ENCODE assay signal across 13 cellular contexts in the genomic region with DNA sequence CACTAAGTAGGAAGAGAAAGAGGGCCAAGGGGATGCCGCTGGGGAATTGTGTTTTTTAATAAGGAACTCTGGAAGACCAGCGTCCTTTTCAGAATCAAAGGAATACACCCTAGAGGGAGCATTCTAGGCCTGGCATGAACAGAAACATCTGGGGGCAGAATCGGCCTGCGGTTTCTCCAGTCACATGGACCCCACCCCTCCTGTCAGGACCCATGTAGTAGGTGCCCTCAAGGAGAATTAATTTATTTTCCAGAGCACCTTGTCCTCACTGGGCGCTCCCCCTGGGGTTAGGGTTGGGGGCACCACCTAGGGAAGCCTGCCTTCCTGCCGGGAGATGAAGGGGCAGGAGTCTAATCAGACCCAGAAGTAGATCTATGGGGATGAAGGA. TPM values are rescaled to one million over a fixed set of nuclear protein-coding genes. Genes with fewer than 3 reads are reported as not detected.
DNase-seq lines count a peak whose midpoint lies in the region; ATAC-seq and TF ChIP-seq lines count a peak whose summit lies in the region.
"Had no signal": no experiment of that assay in that cellular context is flagged by ENCODE, and none has a peak within 500 bp of the region (broad histone marks: within the 10 kb centered on the region; RNA-seq: fewer than 3 reads in every experiment).

No MANE protein-coding gene starts in this region.

- H3K4me2 ChIP-seq in mesendoderm (ENCODE audit: low read length), result no peak overlapping the region

- TF ChIP-seq EP300 in stomach (IDR thresholded peaks at IDR 0.05), result no peak

- H3K79me2 ChIP-seq in mesendoderm (ENCODE audit: control insufficient read depth, insufficient read depth, low read length), result no peaks in the 10 kb centered on the region

- 63 to 65% methylated on average over 6 of the region's 6 CpGs for WGBS in heart right ventricle, 2 donors
- WGBS in mesendoderm (ENCODE audit: extremely low coverage, insufficient coverage, low lambda C conversion rate), result no CpG with 5 or more reads among the region's 6 CpGs
- 73 to 82% (median 78%) methylated on average over 5 to 6 of the region's 6 CpGs for WGBS in stomach, 5 donors

- H3K36me3 ChIP-seq in heart right ventricle, result no peaks in the 10 kb centered on the region
- no peaks in the 10 kb centered on the region for H3K36me3 ChIP-seq in mesendoderm (ENCODE audit: control insufficient read depth, insufficient read depth, low read length)
- no peaks in the 10 kb centered on the region for H3K36me3 ChIP-seq in stomach
- H3K36me3 ChIP-seq: BLaER1 treated with 17β-estradiol and CSF1 and Interleukin-3, amounts not matched to agents 10 nM and 100 nM had no signal

- H2BK15ac ChIP-seq in mesendoderm (replicated peaks; ENCODE audit: low read depth), result no peak overlapping the region

- H3K4ac ChIP-seq in mesendoderm (ENCODE audit: low read depth, low read length), result no peak overlapping the region

- ATAC-seq in heart right ventricle (peak in 4 of 8 donors; percentile 2 to 6 (median 4)), left cardiac atrium (no peak), HG03139 (IDR thresholded peaks at IDR 0.05; ENCODE audit: unreplicated experiment) (peak; percentile 14), GM21390 (IDR thresholded peaks at IDR 0.05; ENCODE audit: unreplicated experiment) (no peak)

- no peak overlapping the region for H4K5ac ChIP-seq in mesendoderm (ENCODE audit: low read length)

- no peak for TF ChIP-seq POLR2A in stomach (IDR thresholded peaks at IDR 0.05)

- H3K9me3 ChIP-seq in heart right ventricle, result no peaks in the 10 kb centered on the region
- H3K9me3 ChIP-seq in stomach, result no peaks in the 10 kb centered on the region
- H3K9me3 ChIP-seq: BLaER1 treated with 17β-estradiol and CSF1 and Interleukin-3, amounts not matched to agents 10 nM and 100 nM had no signal

- intact Hi-C loops in heart right ventricle (cut with DNase I) (loop anchor here (1.0 to 10.0 kb wide), 11 partner anchors 69 to 594 kb away; a partner anchor contains a TSS), left cardiac atrium (cut with DNase I) (loop anchor here (1.0 to 5.0 kb wide), 2 partner anchors 69 kb away; no protein-coding TSS in a partner anchor), stomach (cut with DNase I; ENCODE audit: low total_unique reads) (loop anchor here (5.0 kb wide), 1 partner anchor 69 kb away; no protein-coding TSS in a partner anchor)

- H3K27me3 ChIP-seq in heart right ventricle (peaks cover 0 to 6% (median 0%) of the 10 kb centered on the region in 7 donors), mesendoderm (ENCODE audit: insufficient read depth, low read length, poor library complexity) (no peaks in the 10 kb centered on the region), stomach (no peaks in the 10 kb centered on the region)
- H3K27me3 ChIP-seq: BLaER1 treated with 17β-estradiol and CSF1 and Interleukin-3, amounts not matched to agents 10 nM and 100 nM had no signal

- H4K8ac ChIP-seq in mesendoderm (ENCODE audit: low read depth, low read length), result no peak overlapping the region

- H2BK5ac ChIP-seq in mesendoderm (ENCODE audit: low read length), result no peak overlapping the region

- H3K4me3 ChIP-seq in heart right ventricle, result no peak overlapping the region
- no peak overlapping the region for H3K4me3 ChIP-seq in mesendoderm (ENCODE audit: low read length)
- no peak overlapping the region for H3K4me3 ChIP-seq in stomach
- H3K4me3 ChIP-seq: BLaER1 treated with 17β-estradiol and CSF1 and Interleukin-3, amounts not matched to agents 10 nM and 100 nM had no signal

- no peaks in the 10 kb centered on the region for H3K79me1 ChIP-seq in mesendoderm (ENCODE audit: low read length)

- H3K18ac ChIP-seq in mesendoderm (ENCODE audit: low read length), result no peak overlapping the region

- H3K56ac ChIP-seq in mesendoderm (ENCODE audit: low read length), result peak overlapping the region; percentile 62

- H2AK5ac ChIP-seq in mesendoderm (ENCODE audit: low read length), result no peak overlapping the region

- H2BK120ac ChIP-seq in mesendoderm (ENCODE audit: low read depth, low read length), result no peak overlapping the region

- peak overlapping the region in 7 of 10 donors; percentile 13 to 73 (median 34) for H3K27ac ChIP-seq in heart right ventricle
- H3K27ac ChIP-seq in mesendoderm (ENCODE audit: low read depth, low read length), result no peak overlapping the region
- no peak overlapping the region for H3K27ac ChIP-seq in stomach
- H3K27ac ChIP-seq: BLaER1 treated with 17β-estradiol and CSF1 and Interleukin-3, amounts not matched to agents 10 nM and 100 nM had no signal

- peak overlapping the region; percentile 8 for H3K9ac ChIP-seq in mesendoderm (ENCODE audit: low read length)

- DNase-seq in heart right ventricle (no peak), left cardiac atrium (no peak), mesendoderm (no peak), stomach (peak; percentile 22), KG1 (lab: John Stamatoyannopoulos, UW) (no peak), NCI-H226 (no peak)
- DNase-seq: NCI-H1436 treated with DMSO at 0.1 percent for 48 hours had no signal

- no peak overlapping the region for H3K23ac ChIP-seq in mesendoderm (ENCODE audit: low read length)

- H3K4me1 ChIP-seq in heart right ventricle, result peaks cover 0 to 33% (median 14%) of the 10 kb centered on the region in 9 donors
- H3K4me1 ChIP-seq in mesendoderm (ENCODE audit: control insufficient read depth, low read depth, low read length), result peaks cover 8% of the 10 kb centered on the region
- H3K4me1 ChIP-seq in stomach, result peaks cover 8 to 18% (median 14%) of the 10 kb centered on the region in 4 donors

- TF ChIP-seq CTCF in heart right ventricle (IDR thresholded peaks at IDR 0.05), result no peak
- TF ChIP-seq CTCF in stomach (IDR thresholded peaks at IDR 0.05), result no peak

RNA-seq across cellular contexts. Expression of a gene that starts 44.2 kb away (rescaled TPM):
- total RNA-seq in heart right ventricle (1 to 10 TPM in 8 of 10 donors, under 1 TPM in 2; 0.32 to 4.7 (median 2.2) TPM), left cardiac atrium (10 to 100 TPM in 1 of 2 donors, 1 to 10 TPM in 1; 6.1 to 16.4 TPM), stomach (10 to 100 TPM in 3 of 5 donors, 1 to 10 TPM in 1, not detected in 1; 5.7 to 27.8 (median 18.9) TPM)
- polyA plus RNA-seq in heart right ventricle (1 to 10 TPM in 1 of 2 donors, under 1 TPM in 1; 0.78 to 1.2 TPM), stomach (10 to 100 TPM in 2 of 3 donors, 1 to 10 TPM in 1; 6.7 to 16.4 (median 12.7) TPM)
- 7.9 TPM for polyA plus RNA-seq in mesendoderm (2013, experiment 1 of 2)
- polyA plus RNA-seq in mesendoderm (2013, experiment 2 of 2), result 7.4 TPM
- total RNA-seq: CD8-positive, alpha-beta memory T cell had no signal
- polyA plus RNA-seq: CD8-positive, alpha-beta memory T cell had no signal

RNA-seq across cellular contexts. Expression of a gene that starts 48.4 kb away (rescaled TPM):
- total RNA-seq in heart right ventricle, result under 1 TPM in 8 of 10 donors, not detected in 2; 0.36 to 0.94 (median 0.57) TPM
- 1 to 10 TPM in 1 of 2 donors, under 1 TPM in 1; 0.10 to 1.4 TPM for polyA plus RNA-seq in heart right ventricle
- total RNA-seq in left cardiac atrium, result under 1 TPM in 1 of 2 donors, not detected in 1; 0.32 TPM
- not detected for polyA plus RNA-seq in mesendoderm (2013, experiment 1 of 2)
- polyA plus RNA-seq in mesendoderm (2013, experiment 2 of 2), result not detected
- total RNA-seq in stomach, result 1 to 10 TPM in 1 of 5 donors, under 1 TPM in 2, not detected in 2; 0.18 to 1.4 (median 0.89) TPM
- polyA plus RNA-seq in stomach, result 1 to 10 TPM; 6.7 to 8.6 (median 7.0) TPM
- total RNA-seq: A172; CD8-positive, alpha-beta memory T cell; G401 had no signal
- polyA plus RNA-seq: CD8-positive, alpha-beta memory T cell had no signal

Comparison
In these comparisons a context has a peak if more than half of its experiments do, and no peak if none do; other contexts are left out.
1. H3K27ac ChIP-seq: peak in heart right ventricle (7 of 10); none in mesendoderm (single experiment) and stomach (0 of 5).